In genomic region chr1:224745388-224745787, GRCh38 we compare ENCODE assay signal across 18 cellular contexts.
"Had no signal": no experiment of that assay in that cellular context is flagged by ENCODE, and none has a peak within 500 bp of the region (broad histone marks: within the 10 kb centered on the region; RNA-seq: fewer than 3 reads in every experiment).

No MANE protein-coding gene starts in this region.

- ATAC-seq: activated CD4-positive, CD25-positive, alpha-beta regulatory T cell treated with anti-CD3 and anti-CD28 coated beads, Interleukin-2, amount 50 U/mL, for 24 hours; body of pancreas; esophagus mucosa; right lobe of liver; upper lobe of right lung had no signal

- H3K27me3 ChIP-seq: body of pancreas, colonic mucosa, right lobe of liver, stomach, testis, upper lobe of right lung had no signal

- H3K4me1 Mint-ChIP-seq: activated naive CD4-positive, alpha-beta T cell treated with anti-CD3 and anti-CD28 coated beads, Interleukin-2, amount 50 U/mL, for 24 hours had no signal

- H3K36me3 ChIP-seq: colonic mucosa, right lobe of liver, stomach, upper lobe of right lung had no signal

- H3K4me3 Mint-ChIP-seq: activated naive CD4-positive, alpha-beta T cell treated with anti-CD3 and anti-CD28 coated beads, Interleukin-2, amount 50 U/mL, for 24 hours; neural crest cell; T-helper 2 cell treated with Interferon-gamma antibody and Interleukin-4, amounts not matched to agents 5 μg/mL and 100 μg/mL, for 36 hours had no signal

- H3K4me3 ChIP-seq: body of pancreas, colonic mucosa, right lobe of liver, stomach, testis, upper lobe of right lung had no signal

- H3K9me3 ChIP-seq: body of pancreas, colonic mucosa, right lobe of liver, stomach, testis, upper lobe of right lung had no signal

- H3K27ac ChIP-seq: body of pancreas, colonic mucosa, right lobe of liver, stomach, testis, upper lobe of right lung had no signal

- DNase-seq: activated CD4-positive, alpha-beta T cell treated with anti-CD3 and anti-CD28 coated beads, Interleukin-2, amount 50 U/mL, for 1 hour; activated T-cell treated with anti-CD3 and anti-CD28 coated beads for 4 hours; amygdala; body of pancreas; central memory CD4-positive, alpha-beta T cell; colonic mucosa; hypothalamus; mesendoderm; right lobe of liver; stomach; testis; upper lobe of right lung had no signal

- H3K36me3 Mint-ChIP-seq: activated naive CD4-positive, alpha-beta T cell treated with anti-CD3 and anti-CD28 coated beads, Interleukin-2, amount 50 U/mL, for 24 hours had no signal

- FAIRE-seq: endometrium had no signal

- H3K27ac Mint-ChIP-seq: activated naive CD4-positive, alpha-beta T cell treated with anti-CD3 and anti-CD28 coated beads, Interleukin-2, amount 50 U/mL, for 24 hours; T-helper 2 cell treated with Interferon-gamma antibody and Interleukin-4, amounts not matched to agents 5 μg/mL and 100 μg/mL, for 36 hours had no signal

- H3K9me3 Mint-ChIP-seq: activated naive CD4-positive, alpha-beta T cell treated with anti-CD3 and anti-CD28 coated beads, Interleukin-2, amount 50 U/mL, for 24 hours; neural crest cell; T-helper 2 cell treated with Interferon-gamma antibody and Interleukin-4, amounts not matched to agents 5 μg/mL and 100 μg/mL, for 36 hours had no signal

- H3K4me1 ChIP-seq: body of pancreas, colonic mucosa, right lobe of liver, stomach, testis, upper lobe of right lung had no signal
